ENCODE assay signal across 20 cellular contexts in genomic region chr7:106098889-106099288, GRCh38. TPM values are rescaled to one million over a fixed set of nuclear protein-coding genes. Genes with fewer than 3 reads are reported as not detected.
DNase-seq lines count a peak whose midpoint lies in the region; ATAC-seq, FAIRE-seq and TF ChIP-seq lines count a peak whose summit lies in the region.
"Had no signal": no experiment of that assay in that cellular context is flagged by ENCODE, and none has a peak within 500 bp of the region (broad histone marks: within the 10 kb centered on the region; RNA-seq: fewer than 3 reads in every experiment).

No MANE protein-coding gene starts in this region.

- H2AFZ ChIP-seq in OCI-LY7 (ENCODE audit: low read length) (no peak overlapping the region), K562 (ENCODE audit: low read depth, low read length) (no peak overlapping the region)

- H3K4me2 ChIP-seq in OCI-LY7 (ENCODE audit: low read length) (peak overlapping the region; percentile 48), K562 (ENCODE audit: insufficient read depth, low read length) (no peak overlapping the region)

- H4K20me1 ChIP-seq in OCI-LY7 (ENCODE audit: insufficient read depth, low read length) (peaks cover 31% of the 10 kb centered on the region), K562 (replicated peaks; ENCODE audit: control insufficient read depth, insufficient read depth, low read length) (peaks cover 15% of the 10 kb centered on the region; the same call in 1 of the 2 replicates)

- in situ Hi-C loops in K562 (cut with MboI): no loop called here

- no peak for TF ChIP-seq RAD21 in K562 (CRISPR knock-in tag; conservative IDR thresholded peaks at IDR 0.05 in 1 of 2, IDR thresholded peaks at IDR 0.05 in 1 of 2)

- H3K4me1 Mint-ChIP-seq in T-helper 2 cell treated with Interferon-gamma antibody and Interleukin-4, amounts not matched to agents 5 μg/mL and 100 μg/mL, for 36 hours (ENCODE audit: low read depth): peaks cover 44% of the 10 kb centered on the region
- H3K4me1 Mint-ChIP-seq in Calu3 (ENCODE audit: low read depth, unreplicated experiment): peaks cover 41% of the 10 kb centered on the region
- H3K4me1 Mint-ChIP-seq in chondrocyte (ENCODE audit: low read depth): peaks cover 26% of the 10 kb centered on the region

- no peaks in the 10 kb centered on the region for H3K27me3 Mint-ChIP-seq in T-helper 2 cell treated with Interferon-gamma antibody and Interleukin-4, amounts not matched to agents 5 μg/mL and 100 μg/mL, for 36 hours (ENCODE audit: low read depth)
- H3K27me3 Mint-ChIP-seq in Calu3 (ENCODE audit: unreplicated experiment) (no peaks in the 10 kb centered on the region), chondrocyte (ENCODE audit: low read depth) (no peaks in the 10 kb centered on the region)
- H3K27me3 Mint-ChIP-seq: type B pancreatic cell had no signal

- peak overlapping the region; percentile 38 for H3K27ac Mint-ChIP-seq in T-helper 2 cell treated with Interferon-gamma antibody and Interleukin-4, amounts not matched to agents 5 μg/mL and 100 μg/mL, for 36 hours
- peak overlapping the region; percentile 23 for H3K27ac Mint-ChIP-seq in Calu3 (ENCODE audit: unreplicated experiment)
- H3K27ac Mint-ChIP-seq in chondrocyte (ENCODE audit: unreplicated experiment): no peak overlapping the region
- H3K27ac Mint-ChIP-seq: type B pancreatic cell had no signal

- ATAC-seq in K562 (no peak), heart right ventricle (no peak)

- H3K9me2 ChIP-seq in OCI-LY7 (ENCODE audit: insufficient read depth, low read length): no peaks in the 10 kb centered on the region

- H3K27ac ChIP-seq in OCI-LY7 (ENCODE audit: low read depth, low read length, poor library complexity, severe bottlenecking) (peak overlapping the region; percentile 60), K562 (ENCODE audit: extremely low read depth, low read depth, low read length) (no peak overlapping the region), heart right ventricle (no peak overlapping the region)
- H3K27ac ChIP-seq: 22Rv1 had no signal

- FAIRE-seq in K562 (lab: Jason Lieb, UNC): peak; percentile 6
- FAIRE-seq: GM12892 had no signal

- H3K4me1 ChIP-seq in OCI-LY7 (ENCODE audit: insufficient read depth, low read length, poor library complexity, severe bottlenecking): peaks cover 87% of the 10 kb centered on the region
- peaks cover 5 to 24% of the 10 kb centered on the region in 2 experiments; a peak in 4 of 5 replicates for H3K4me1 ChIP-seq in K562 (replicated peaks in 1 of 2; ENCODE audit: control insufficient read depth in 2 of 2, insufficient read depth in 2 of 2, low read length in 2 of 2)
- peaks cover 0 to 56% (median 34%) of the 10 kb centered on the region in 9 donors for H3K4me1 ChIP-seq in heart right ventricle

- CTCF ChIA-PET in Calu3 (lab: Charles Lee): no interaction called here
- CTCF ChIA-PET in OCI-LY7 (lab: Charles Lee; ENCODE audit: unreplicated experiment): no interaction called here
- CTCF ChIA-PET in K562 (lab: Yijun Ruan, JAX; ENCODE audit: low intra/inter-chr PET ratio): no interaction called here

- no peak for TF ChIP-seq EP300 in K562 (IDR thresholded peaks at IDR 0.05; ENCODE audit: low read length)

- no peak for DNase-seq in T-helper 2 cell treated with Interferon-gamma antibody and Interleukin-4, amounts not matched to agents 5 μg/mL and 100 μg/mL, for 36 hours (ENCODE audit: low spot score)
- DNase-seq in T-helper 2 cell: no peak
- no peak for DNase-seq in Calu3
- no peak for DNase-seq in OCI-LY7 (ENCODE audit: low spot score)
- no peak for DNase-seq in K562 (ENCODE audit: extremely low read depth in 1 of 4, low spot score in 3 of 4)
- no peak for DNase-seq in heart right ventricle
- no peak for DNase-seq in chondrocyte (ENCODE audit: low spot score)
- no peak for DNase-seq in NCI-H226
- DNase-seq: activated CD4-positive, CD25-positive, alpha-beta regulatory T cell treated with anti-CD3 and anti-CD28 coated beads, Interleukin-2, amount 50 U/mL, for 72 hours; activated gamma-delta T cell treated with Interleukin-2 at 50 U/mL for 16 hours; anterior cingulate cortex; head of caudate nucleus; NCI-H1417 treated with DMSO at 0.1 percent for 48 hours; NCI-H2107; NCI-H510A; spleen; stimulated activated CD4-positive, alpha-beta T cell treated with anti-CD3 and anti-CD28 coated beads, Interleukin-4, amount 100 ng/mL, for 24 hours had no signal

- H3K4me3 Mint-ChIP-seq in T-helper 2 cell treated with Interferon-gamma antibody and Interleukin-4, amounts not matched to agents 5 μg/mL and 100 μg/mL, for 36 hours: no peak overlapping the region
- H3K4me3 Mint-ChIP-seq in Calu3 (ENCODE audit: low read depth, unreplicated experiment) (peak overlapping the region; percentile 18), chondrocyte (ENCODE audit: unreplicated experiment) (no peak overlapping the region)
- H3K4me3 Mint-ChIP-seq: type B pancreatic cell had no signal

- H3K79me2 ChIP-seq in OCI-LY7 (ENCODE audit: insufficient read depth, low read depth, low read length): peaks cover 100% of the 10 kb centered on the region
- H3K79me2 ChIP-seq in K562 (ENCODE audit: control insufficient read depth, insufficient read depth, low read length): peaks cover 44% of the 10 kb centered on the region

- H3K4me3 ChIP-seq in OCI-LY7 (ENCODE audit: low read depth, low read length, poor library complexity, severe bottlenecking) (peak overlapping the region; percentile 35), K562 (no peak overlapping the region), heart right ventricle (no peak overlapping the region)
- H3K4me3 ChIP-seq: spleen had no signal

- no peaks in the 10 kb centered on the region for H3K9me1 ChIP-seq in K562 (ENCODE audit: control insufficient read depth, insufficient read depth, low read length)

- POLR2A ChIA-PET in OCI-LY7 (lab: Charles Lee): no interaction called here
- POLR2A ChIA-PET in K562 (lab: Yijun Ruan, JAX): no interaction called here

- no peak for TF ChIP-seq POLR2A in K562 (conservative IDR thresholded peaks at IDR 0.05)

- peaks cover 33% of the 10 kb centered on the region for H3K36me3 Mint-ChIP-seq in T-helper 2 cell treated with Interferon-gamma antibody and Interleukin-4, amounts not matched to agents 5 μg/mL and 100 μg/mL, for 36 hours (ENCODE audit: low read depth)
- H3K36me3 Mint-ChIP-seq in Calu3 (ENCODE audit: insufficient read depth, unreplicated experiment): no peaks in the 10 kb centered on the region
- H3K36me3 Mint-ChIP-seq in chondrocyte (ENCODE audit: low read depth): peaks cover 3% of the 10 kb centered on the region

- no peaks in the 10 kb centered on the region for H3K27me3 ChIP-seq in K562 (ENCODE audit: control insufficient read depth in 2 of 2, insufficient read depth in 2 of 2, low read length in 2 of 2)
- H3K27me3 ChIP-seq in heart right ventricle: no peaks in the 10 kb centered on the region
- H3K27me3 ChIP-seq: spleen had no signal

- H3K9me3 Mint-ChIP-seq in T-helper 2 cell treated with Interferon-gamma antibody and Interleukin-4, amounts not matched to agents 5 μg/mL and 100 μg/mL, for 36 hours: no peaks in the 10 kb centered on the region
- H3K9me3 Mint-ChIP-seq in Calu3 (ENCODE audit: low read depth, unreplicated experiment): no peaks in the 10 kb centered on the region
- H3K9me3 Mint-ChIP-seq in chondrocyte (ENCODE audit: low read depth): peaks cover 2% of the 10 kb centered on the region
- H3K9me3 Mint-ChIP-seq: type B pancreatic cell had no signal

- H3K36me3 ChIP-seq in OCI-LY7 (ENCODE audit: insufficient read depth, low read length): peaks cover 100% of the 10 kb centered on the region
- peaks cover 38% of the 10 kb centered on the region for H3K36me3 ChIP-seq in K562 (ENCODE audit: control insufficient read depth, insufficient read depth, low read length)
- H3K36me3 ChIP-seq in heart right ventricle: peaks cover 0 to 52% (median 10%) of the 10 kb centered on the region in 9 donors

- TF ChIP-seq CTCF in Calu3 (IDR thresholded peaks at IDR 0.05; ENCODE audit: unreplicated experiment) (no peak), OCI-LY7 (conservative IDR thresholded peaks at IDR 0.05; ENCODE audit: low read length) (no peak), K562 (IDR thresholded peaks at IDR 0.05 in 2 of 3, conservative IDR thresholded peaks at IDR 0.05 in 1 of 3; ENCODE audit: insufficient read depth in 2 of 3, low read depth in 1 of 3, low read length in 3 of 3) (no peak), heart right ventricle (IDR thresholded peaks at IDR 0.05) (no peak), chondrocyte (IDR thresholded peaks at IDR 0.05) (no peak)

- no peak overlapping the region for H3K9ac ChIP-seq in K562 (ENCODE audit: insufficient read depth in 1 of 2, low read depth in 2 of 2, low read length in 2 of 2)

- intact Hi-C loops in Calu3 (cut with micrococcal nuclease; ENCODE audit: unreplicated experiment) (no loop called here), OCI-LY7 (cut with micrococcal nuclease; ENCODE audit: unreplicated experiment) (no loop called here), K562 (cut with micrococcal nuclease) (no loop called here), heart right ventricle (cut with DNase I) (no loop called here)

- peaks cover 6% of the 10 kb centered on the region; the same call in 1 of the 2 replicates for H3K9me3 ChIP-seq in OCI-LY7 (ENCODE audit: low read length)
- no peaks in the 10 kb centered on the region for H3K9me3 ChIP-seq in K562 (replicated peaks; ENCODE audit: control insufficient read depth, insufficient read depth, low read depth, low read length)
- no peaks in the 10 kb centered on the region for H3K9me3 ChIP-seq in heart right ventricle
- H3K9me3 ChIP-seq: spleen had no signal

- no TSS peak for BruUV-seq in Calu3 (replicated peaks; lab: Mats Ljungman, UMichigan)
- no TSS peak for BruUV-seq in OCI-LY7 (replicated peaks; lab: Mats Ljungman, UMichigan)
- BruUV-seq in K562 (replicated peaks; lab: Mats Ljungman, UMichigan): no TSS peak

RNA-seq across cellular contexts. Expression of gene SYPL1, which starts 13.2 kb away (rescaled TPM):
- total RNA-seq in Calu3 (2022) (76.1 and 88.3 TPM in 2 replicates), OCI-LY7 (2022) (112 and 118 TPM in 2 replicates), K562 (2014; rRNA removed) (23.8 and 25.5 TPM in 2 replicates), K562 (2014; rRNA removed; fragmentation: Illumina TruSeq; extraction: Trizol) (51.3 and 58.3 TPM in 2 replicates), K562 (2015; rRNA removed; fragmentation: Illumina TruSeq; extraction: Trizol) (45.0 and 47.8 TPM in 2 replicates), K562 (2021) (70.2 and 73.4 TPM in 2 replicates), heart right ventricle (100 to 1,000 TPM in 1 of 10 donors, 10 to 100 TPM in 9; 63.9 to 121 (median 80.9) TPM), chondrocyte (53.9 to 75.7 TPM (median 71.8 TPM) in 3 replicates)
- total RNA-seq in OCI-LY7 (2014; rRNA removed; shearing (Covaris generic)): 30.4 and 34.1 TPM in 2 replicates
- 58.3 and 92.7 TPM in 2 replicates for total RNA-seq in K562 (2011; cell fraction: chromatin; rRNA removed; ENCODE audit: low replicate concordance)
- total RNA-seq in K562 (2011; cell fraction: nucleolus; rRNA removed): 54.4 and 68.0 TPM in 2 replicates
- 90.3 and 115 TPM in 2 replicates for total RNA-seq in K562 (2011; cell fraction: nucleoplasm; rRNA removed)
- polyA plus RNA-seq in K562 (2011; rRNA removed) (71.7 and 100 TPM in 2 replicates), K562 (2014; fragmentation: Illumina TruSeq; extraction: Trizol) (71.9 and 81.5 TPM in 2 replicates), K562 (2014; fragmentation: Nextera tagmentation; extraction: Ambion mirVana) (100 to 1,000 TPM; 171 to 214 TPM), K562 (2014; rRNA removed) (53.5 and 54.1 TPM in 2 replicates), heart right ventricle (10 to 100 TPM; 58.5 to 59.9 TPM)
- 41.5 and 68.5 TPM in 2 replicates for polyA plus RNA-seq in K562 (2011; cell fraction: cytosol; rRNA removed)
- polyA plus RNA-seq in K562 (2011; cell fraction: nucleus; rRNA removed): 15.7 and 22.1 TPM in 2 replicates
- 94.6 and 111 TPM in 2 replicates for polyA plus RNA-seq in K562 (2012)
- 68.6 and 85.2 TPM in 2 replicates for polyA minus RNA-seq in K562 (2011; rRNA and poly(A)+ RNA removed)
- 27.0 and 38.1 TPM in 2 replicates for polyA minus RNA-seq in K562 (2011; cell fraction: cytosol; rRNA and poly(A)+ RNA removed)
- polyA minus RNA-seq in K562 (2011; cell fraction: nucleus; rRNA and poly(A)+ RNA removed): 14.4 and 20.3 TPM in 2 replicates
